ENCODE assay signal across 8 cellular contexts in genomic region chr18:54776282-54776977, GRCh38. TPM values are rescaled to one million over a fixed set of nuclear protein-coding genes. Genes with fewer than 3 reads are reported as not detected.
DNase-seq lines count a peak whose midpoint lies in the region; ATAC-seq and TF ChIP-seq lines count a peak whose summit lies in the region.

No MANE protein-coding gene starts in this region.

- peak; percentile 34 to 42 for DNase-seq in activated T-cell treated with anti-CD3 and anti-CD28 coated beads, Interleukin-2, amount 50 U/mL, for 48 hours
- DNase-seq in activated T-cell treated with anti-CD3 and anti-CD28 coated beads for 4 hours: no peak
- DNase-seq in SIG-M5 treated with dmso at 0.1 percent for 504 hours (lab: John Stamatoyannopoulos, UW; ENCODE audit: unreplicated experiment): peak; percentile 63
- peak; percentile 58 for DNase-seq in glomerular endothelial cell (ENCODE audit: extremely low read depth, low read depth, low spot score)
- no peak for DNase-seq in cerebellar cortex (ENCODE audit: low spot score)
- DNase-seq in WERI-Rb-1: no peak
- DNase-seq in NCI-H2081 (lab: John Stamatoyannopoulos, UW): no peak

- peak; percentile 62 for ATAC-seq in HG02885 (IDR thresholded peaks at IDR 0.05; ENCODE audit: poor library complexity, unreplicated experiment)

- no peak for TF ChIP-seq CTCF in WERI-Rb-1 (IDR thresholded peaks at IDR 0.05; ENCODE audit: low read depth, low read length)

- H3K36me3 ChIP-seq in WERI-Rb-1: no peaks in the 10 kb centered on the region

- no peak overlapping the region for H3K4me3 ChIP-seq in WERI-Rb-1 (ENCODE audit: low read depth, low read length)

- peaks cover 86% of the 10 kb centered on the region for H3K27me3 ChIP-seq in WERI-Rb-1 (ENCODE audit: insufficient read depth, low read depth, severe bottlenecking)

- H3K27ac ChIP-seq in WERI-Rb-1: no peak overlapping the region

- no peaks in the 10 kb centered on the region for H3K9me3 ChIP-seq in WERI-Rb-1 (ENCODE audit: severe bottlenecking)

RNA-seq across cellular contexts. Expression of gene RAB27B, which starts 51.8 kb away (rescaled TPM):
- 0.15 and 0.99 TPM in 2 replicates for total RNA-seq in glomerular endothelial cell

Comparison
In these comparisons a context has a peak if more than half of its experiments do, and no peak if none do; other contexts are left out.
1. DNase-seq: peak in activated T-cell treated with anti-CD3 and anti-CD28 coated beads, Interleukin-2, amount 50 U/mL, for 48 hours (2 of 2), SIG-M5 treated with dmso at 0.1 percent for 504 hours (single experiment) and glomerular endothelial cell (single experiment); none in activated T-cell treated with anti-CD3 and anti-CD28 coated beads for 4 hours (single experiment), cerebellar cortex (single experiment), WERI-Rb-1 (single experiment) and NCI-H2081 (0 of 2).